8 cellular contexts compared by ENCODE assay signal in genomic region chr17:7043544-7044268, GRCh38. TPM values are rescaled to one million over a fixed set of nuclear protein-coding genes. Genes with fewer than 3 reads are reported as not detected.
DNase-seq lines count a peak whose midpoint lies in the region; ATAC-seq and TF ChIP-seq lines count a peak whose summit lies in the region.

Gene SLC16A11, minus strand, starts transcription at chr17:7044092. Its CDS starts 579 bp downstream, at chr17:7043513.

- peak within 1 kb of the TSS; percentile 79 for H3K4me3 Mint-ChIP-seq in activated naive CD8-positive, alpha-beta T cell treated with anti-CD3 and anti-CD28 coated beads for 36 hours

- DNase-seq in DMS53 (lab: John Stamatoyannopoulos, UW) = peak; percentile 84
- peak; percentile 64 for DNase-seq in NCI-H2107 (lab: John Stamatoyannopoulos, UW)
- DNase-seq in activated naive CD8-positive, alpha-beta T cell treated with anti-CD3 and anti-CD28 coated beads for 36 hours = peak; percentile 26
- no peak for DNase-seq in dedifferentiated amniotic fluid mesenchymal stem cell (ENCODE audit: extremely low spot score)

- no peaks in the 10 kb centered on the region for H3K36me3 Mint-ChIP-seq in activated naive CD8-positive, alpha-beta T cell treated with anti-CD3 and anti-CD28 coated beads for 36 hours

- no peaks in the 10 kb centered on the region for H3K27me3 Mint-ChIP-seq in activated naive CD8-positive, alpha-beta T cell treated with anti-CD3 and anti-CD28 coated beads for 36 hours

- H3K4me3 ChIP-seq in iPS-11a (ENCODE audit: low read depth, low read length) (peak within 1 kb of the TSS; percentile 50), skin epidermis (peak within 1 kb of the TSS; percentile 19 to 51 (median 36))

- peak within 1 kb of the TSS; percentile 84 for H3K27ac Mint-ChIP-seq in activated naive CD8-positive, alpha-beta T cell treated with anti-CD3 and anti-CD28 coated beads for 36 hours

- peak within 1 kb of the TSS in 20 of 21 experiments; percentile 12 to 89 (median 70) for H3K27ac ChIP-seq in skin epidermis

- peaks cover 23% of the 10 kb centered on the region for H3K4me1 Mint-ChIP-seq in activated naive CD8-positive, alpha-beta T cell treated with anti-CD3 and anti-CD28 coated beads for 36 hours

- ATAC-seq in GM18505 (IDR thresholded peaks at IDR 0.05; ENCODE audit: unreplicated experiment) (no peak), GM21423 (IDR thresholded peaks at IDR 0.05; ENCODE audit: unreplicated experiment) (no peak)

- H3K9me3 Mint-ChIP-seq in activated naive CD8-positive, alpha-beta T cell treated with anti-CD3 and anti-CD28 coated beads for 36 hours = no peaks in the 10 kb centered on the region

- no peak for TF ChIP-seq POLR2A in GM18505 (IDR thresholded peaks at IDR 0.05; ENCODE audit: borderline replicate concordance, extremely low read depth, insufficient read depth, insufficient read length)

RNA-seq across cellular contexts. Expression of gene SLC16A11, which starts in this region (rescaled TPM):
- total RNA-seq in activated naive CD8-positive, alpha-beta T cell treated with anti-CD3 and anti-CD28 coated beads for 36 hours = 1 to 10 TPM; 1.5 to 1.8 TPM
